ENCODE assay signal across 12 cellular contexts in the genomic region with DNA sequence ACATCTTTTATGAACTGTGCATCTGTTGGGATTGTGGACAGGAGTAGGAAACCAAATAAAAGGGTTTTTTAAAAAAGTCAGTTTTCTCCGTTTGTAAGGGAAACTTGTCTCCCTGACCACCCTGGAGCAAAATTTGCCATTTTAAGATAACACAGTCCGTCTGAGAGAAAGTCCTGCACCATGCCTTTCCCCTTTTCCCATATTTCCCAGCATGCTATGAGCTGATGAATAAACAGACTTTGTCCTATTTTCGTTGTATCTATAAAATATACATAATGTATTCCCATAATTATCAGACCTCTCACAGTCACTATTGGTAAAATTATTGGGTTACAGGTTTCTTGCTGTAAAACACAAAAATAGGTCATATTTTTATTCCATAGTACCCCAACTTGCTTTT. TPM values are rescaled to one million over a fixed set of nuclear protein-coding genes. Genes with fewer than 3 reads are reported as not detected.
DNase-seq lines count a peak whose midpoint lies in the region; ATAC-seq, FAIRE-seq and TF ChIP-seq lines count a peak whose summit lies in the region.
"Had no signal": no experiment of that assay in that cellular context is flagged by ENCODE, and none has a peak within 500 bp of the region (broad histone marks: within the 10 kb centered on the region; RNA-seq: fewer than 3 reads in every experiment).

No MANE protein-coding gene starts in this region.

- DNase-seq in GM19239 (ENCODE audit: insufficient read length, low spot score): no peak
- DNase-seq in activated CD8-positive, alpha-beta T cell treated with anti-CD3 and anti-CD28 coated beads, Interleukin-2, amount 10 ng/mL, durations not matched to agents 7 days and 5 days: no peak
- DNase-seq in keratinocyte (ENCODE audit: low read depth, low spot score): no peak
- no peak for DNase-seq in cerebellar cortex (ENCODE audit: low spot score)
- DNase-seq: heart left ventricle; KG1; NK-92 treated with Interleukin-12 subunit alpha and Interleukin-12 subunit beta, amount 100 ng/mL, for 24 hours had no signal

- POLR2A ChIA-PET in activated CD8-positive, alpha-beta T cell treated with anti-CD3 and anti-CD28 coated beads, Interleukin-2, amount 10 ng/mL, durations not matched to agents 7 days and 5 days (lab: Charles Lee): no interaction called here

- CTCF ChIA-PET in activated CD8-positive, alpha-beta T cell treated with anti-CD3 and anti-CD28 coated beads, Interleukin-2, amount 10 ng/mL, durations not matched to agents 7 days and 5 days (lab: Charles Lee): no interaction called here

- peak overlapping the region; percentile 86 for H3K4me3 Mint-ChIP-seq in activated CD8-positive, alpha-beta T cell treated with anti-CD3 and anti-CD28 coated beads, Interleukin-2, amount 10 ng/mL, durations not matched to agents 7 days and 5 days

- H3K36me3 Mint-ChIP-seq in activated CD8-positive, alpha-beta T cell treated with anti-CD3 and anti-CD28 coated beads, Interleukin-2, amount 10 ng/mL, durations not matched to agents 7 days and 5 days (ENCODE audit: low read depth): peaks cover 5% of the 10 kb centered on the region

- H3K9ac ChIP-seq in BLaER1 (no peak overlapping the region), keratinocyte (ENCODE audit: control insufficient read depth, extremely low read depth, insufficient read depth, low read length) (no peak overlapping the region)

- peak overlapping the region; percentile 85 for H3K4me2 ChIP-seq in BLaER1
- no peak overlapping the region for H3K4me2 ChIP-seq in keratinocyte (ENCODE audit: control insufficient read depth, extremely low read depth, insufficient read depth, low read depth, low read length)

- ATAC-seq in activated CD8-positive, alpha-beta T cell treated with anti-CD3 and anti-CD28 coated beads, Interleukin-2, amount 10 ng/mL, durations not matched to agents 7 days and 5 days: no peak
- no peak for ATAC-seq in GM19324 (IDR thresholded peaks at IDR 0.05; ENCODE audit: low FRiP score, unreplicated experiment)
- no peak for ATAC-seq in HG02973 (IDR thresholded peaks at IDR 0.05; ENCODE audit: unreplicated experiment)
- no peak for ATAC-seq in GM21825 (IDR thresholded peaks at IDR 0.05; ENCODE audit: unreplicated experiment)

- H3K36me3 ChIP-seq in BLaER1 (no peaks in the 10 kb centered on the region), keratinocyte (ENCODE audit: control insufficient read depth in 2 of 2, extremely low read depth in 1 of 2, insufficient read depth in 2 of 2, low read length in 2 of 2) (no peaks in the 10 kb centered on the region)
- H3K36me3 ChIP-seq: heart left ventricle, neutrophil had no signal

- H3K9me1 ChIP-seq in keratinocyte (ENCODE audit: control insufficient read depth, extremely low read depth, insufficient read depth, low read length): no peaks in the 10 kb centered on the region

- H3K9me3 ChIP-seq in BLaER1 (no peaks in the 10 kb centered on the region), keratinocyte (ENCODE audit: control insufficient read depth, low read depth, low read length) (no peaks in the 10 kb centered on the region)
- H3K9me3 ChIP-seq: neutrophil had no signal

- no peaks in the 10 kb centered on the region for H3K27me3 ChIP-seq in BLaER1
- peaks cover 25% of the 10 kb centered on the region for H3K27me3 ChIP-seq in keratinocyte (ENCODE audit: control insufficient read depth, extremely low read depth, insufficient read depth, low read length)

- H2AFZ ChIP-seq in keratinocyte (ENCODE audit: control insufficient read depth, low read length): no peak overlapping the region

- H3K27ac ChIP-seq in BLaER1: no peak overlapping the region
- H3K27ac ChIP-seq in keratinocyte (ENCODE audit: control insufficient read depth, insufficient read depth, low read length): no peak overlapping the region
- H3K27ac ChIP-seq: neutrophil had no signal

- TF ChIP-seq CTCF in keratinocyte (optimal IDR thresholded peaks at IDR 0.05 in 1 of 3, IDR thresholded peaks at IDR 0.05 in 1 of 3, conservative IDR thresholded peaks at IDR 0.05 in 1 of 3; ENCODE audit: extremely low read depth in 1 of 3, insufficient read depth in 2 of 3, low read length in 3 of 3): no peak

- H3K27ac Mint-ChIP-seq in activated CD8-positive, alpha-beta T cell treated with anti-CD3 and anti-CD28 coated beads, Interleukin-2, amount 10 ng/mL, durations not matched to agents 7 days and 5 days: no peak overlapping the region

- H3K4me1 ChIP-seq in BLaER1: peaks cover 24% of the 10 kb centered on the region
- H3K4me1 ChIP-seq in keratinocyte (ENCODE audit: control insufficient read depth, extremely low read depth, insufficient read depth, low read length): peaks cover 7% of the 10 kb centered on the region

- H3K27me3 Mint-ChIP-seq in activated CD8-positive, alpha-beta T cell treated with anti-CD3 and anti-CD28 coated beads, Interleukin-2, amount 10 ng/mL, durations not matched to agents 7 days and 5 days (ENCODE audit: low read depth): peaks cover 6% of the 10 kb centered on the region

- dilution Hi-C loops in keratinocyte (cut with MboI; ENCODE audit: extremely low pct_ligation_motif_present, low sequenced_read_pairs): no loop called here

- peaks cover 21% of the 10 kb centered on the region for H4K20me1 ChIP-seq in BLaER1
- no peaks in the 10 kb centered on the region for H4K20me1 ChIP-seq in keratinocyte (ENCODE audit: control insufficient read depth, extremely low read depth, insufficient read depth, low read length)

- FAIRE-seq in GM19239 (lab: Jason Lieb, UNC) (peak; percentile 11), keratinocyte (lab: Jason Lieb, UNC) (peak; percentile 53)

- H3K4me1 Mint-ChIP-seq in activated CD8-positive, alpha-beta T cell treated with anti-CD3 and anti-CD28 coated beads, Interleukin-2, amount 10 ng/mL, durations not matched to agents 7 days and 5 days (ENCODE audit: low read depth): peaks cover 25% of the 10 kb centered on the region

- no peaks in the 10 kb centered on the region for H3K79me2 ChIP-seq in keratinocyte (ENCODE audit: control insufficient read depth, insufficient read depth, low read length)

- H3K4me3 ChIP-seq in BLaER1: peak overlapping the region; percentile 89
- H3K4me3 ChIP-seq in keratinocyte (ENCODE audit: control insufficient read depth in 2 of 3, extremely low read depth in 1 of 3, insufficient read depth in 2 of 3, low read depth in 1 of 3, low read length in 3 of 3): no peak overlapping the region

- no peaks in the 10 kb centered on the region for H3K9me3 Mint-ChIP-seq in activated CD8-positive, alpha-beta T cell treated with anti-CD3 and anti-CD28 coated beads, Interleukin-2, amount 10 ng/mL, durations not matched to agents 7 days and 5 days (ENCODE audit: insufficient read depth)

RNA-seq across cellular contexts. Expression of gene AKT3, which starts 1.7 kb away (rescaled TPM):
- 10 to 100 TPM; 23.9 to 25.2 TPM for total RNA-seq in activated CD8-positive, alpha-beta T cell treated with anti-CD3 and anti-CD28 coated beads, Interleukin-2, amount 10 ng/mL, durations not matched to agents 7 days and 5 days
- 2.7 to 4.2 TPM (median 2.9 TPM) in 3 replicates for polyA plus RNA-seq in keratinocyte
- 4.9 TPM for polyA plus RNA-seq in keratinocyte (2011; ENCODE audit: low read depth)
- 3.9 and 6.2 TPM in 2 replicates for polyA plus RNA-seq in keratinocyte (2011; cell fraction: cytosol; rRNA removed)
- 3.6 and 4.1 TPM in 2 replicates for polyA plus RNA-seq in keratinocyte (2011; cell fraction: nucleus; rRNA removed)
- 1.2 and 4.5 TPM in 2 replicates for polyA plus RNA-seq in keratinocyte (2012; ENCODE audit: low replicate concordance)
- 3.0 to 3.5 TPM (median 3.3 TPM) in 3 replicates for polyA minus RNA-seq in keratinocyte
- 3.8 TPM for polyA minus RNA-seq in keratinocyte (2011; cell fraction: cytosol; rRNA and poly(A)+ RNA removed)
- 3.9 and 7.4 TPM in 2 replicates for polyA minus RNA-seq in keratinocyte (2011; cell fraction: nucleus; rRNA and poly(A)+ RNA removed)
